In the genomic region with DNA sequence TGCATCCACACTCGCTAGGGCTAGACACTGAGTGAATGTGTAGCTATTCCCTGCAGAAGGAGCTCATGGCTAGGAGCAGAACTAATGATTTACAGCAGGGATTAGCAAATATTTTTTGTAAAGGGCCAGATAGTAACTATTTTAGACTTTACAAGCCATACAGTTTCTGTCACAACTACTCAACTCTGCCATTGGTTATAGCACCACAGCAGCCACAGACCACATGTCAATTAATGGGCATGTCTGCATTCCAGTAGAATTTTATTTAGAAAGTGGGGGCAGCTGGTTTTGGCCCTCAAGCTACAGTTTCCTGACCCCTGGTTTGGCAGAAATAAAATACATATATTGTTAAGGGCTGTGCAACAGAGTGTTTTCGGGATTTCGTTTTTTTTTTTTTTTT, we compare ENCODE assay signal across 18 cellular contexts.
DNase-seq lines count a peak whose midpoint lies in the region; FAIRE-seq and TF ChIP-seq lines count a peak whose summit lies in the region.
"Had no signal": no experiment of that assay in that cellular context is flagged by ENCODE, and none has a peak within 500 bp of the region (broad histone marks: within the 10 kb centered on the region; RNA-seq: fewer than 3 reads in every experiment).

No MANE protein-coding gene starts in this region.

- H3K9me3 Mint-ChIP-seq in activated naive CD4-positive, alpha-beta T cell treated with anti-CD3 and anti-CD28 coated beads, Interleukin-2, amount 10 ng/mL, durations not matched to agents 7 days and 5 days: no peaks in the 10 kb centered on the region

- no peaks in the 10 kb centered on the region for H3K4me1 Mint-ChIP-seq in activated naive CD4-positive, alpha-beta T cell treated with anti-CD3 and anti-CD28 coated beads, Interleukin-2, amount 10 ng/mL, durations not matched to agents 7 days and 5 days
- H3K4me1 Mint-ChIP-seq: CD4-positive, CD25-positive, alpha-beta regulatory T cell had no signal

- H3K36me3 Mint-ChIP-seq in activated naive CD4-positive, alpha-beta T cell treated with anti-CD3 and anti-CD28 coated beads, Interleukin-2, amount 10 ng/mL, durations not matched to agents 7 days and 5 days: no peaks in the 10 kb centered on the region
- H3K36me3 Mint-ChIP-seq: CD4-positive, CD25-positive, alpha-beta regulatory T cell had no signal

- no peak overlapping the region for H3K27ac Mint-ChIP-seq in activated naive CD4-positive, alpha-beta T cell treated with anti-CD3 and anti-CD28 coated beads, Interleukin-2, amount 10 ng/mL, durations not matched to agents 7 days and 5 days
- H3K27ac Mint-ChIP-seq: CD4-positive, CD25-positive, alpha-beta regulatory T cell had no signal

- FAIRE-seq in RCC 7860 (lab: Jason Lieb, UNC): peak; percentile 40
- FAIRE-seq: GM12892, H1, HepG2, HTR-8/SVneo had no signal

- TF ChIP-seq CTCF in AG10803 (conservative IDR thresholded peaks at IDR 0.05; ENCODE audit: low read length): no peak

- H3K4me3 ChIP-seq in AG10803 (ENCODE audit: low read length): no peak overlapping the region
- H3K4me3 ChIP-seq: A549; BLaER1 treated with 17β-estradiol and CSF1 and Interleukin-3, amounts not matched to agents 10 nM and 100 nM; HAP-1 had no signal

- DNase-seq in AG10803 (ENCODE audit: low read depth) (peak; percentile 71), GM03348 (ENCODE audit: low spot score) (peak; percentile 2), RCC 7860 (ENCODE audit: low spot score) (no peak), midbrain (lab: John Stamatoyannopoulos, UW) (no peak), NCI-H526 (lab: John Stamatoyannopoulos, UW) (no peak)
- no peak for DNase-seq in activated naive CD4-positive, alpha-beta T cell treated with anti-CD3 and anti-CD28 coated beads, Interleukin-2, amount 10 ng/mL, durations not matched to agents 7 days and 5 days
- no peak for DNase-seq in stimulated activated CD4-positive, alpha-beta T cell treated with anti-CD3 and anti-CD28 coated beads, Interleukin-15, amount 100 ng/mL, for 24 hours
- DNase-seq: AML-193; Calu3; CD4-positive, CD25-positive, alpha-beta regulatory T cell; DMS 273 treated with DMSO at 0.1 percent for 48 hours had no signal

- no peak overlapping the region for H3K4me3 Mint-ChIP-seq in activated naive CD4-positive, alpha-beta T cell treated with anti-CD3 and anti-CD28 coated beads, Interleukin-2, amount 10 ng/mL, durations not matched to agents 7 days and 5 days
- H3K4me3 Mint-ChIP-seq: CD4-positive, CD25-positive, alpha-beta regulatory T cell had no signal

- no peaks in the 10 kb centered on the region for H3K27me3 Mint-ChIP-seq in activated naive CD4-positive, alpha-beta T cell treated with anti-CD3 and anti-CD28 coated beads, Interleukin-2, amount 10 ng/mL, durations not matched to agents 7 days and 5 days
- H3K27me3 Mint-ChIP-seq: CD4-positive, CD25-positive, alpha-beta regulatory T cell had no signal

- CTCF ChIA-PET in activated naive CD4-positive, alpha-beta T cell treated with anti-CD3 and anti-CD28 coated beads, Interleukin-2, amount 10 ng/mL, durations not matched to agents 7 days and 5 days (lab: Charles Lee): no interaction called here

Comparison
In these comparisons a context has a peak if more than half of its experiments do, and no peak if none do; other contexts are left out.
1. DNase-seq: peak in AG10803 (single experiment) and GM03348 (single experiment); none in RCC 7860 (single experiment), midbrain (single experiment), activated naive CD4-positive, alpha-beta T cell treated with anti-CD3 and anti-CD28 coated beads, Interleukin-2, amount 10 ng/mL, durations not matched to agents 7 days and 5 days (single experiment), stimulated activated CD4-positive, alpha-beta T cell treated with anti-CD3 and anti-CD28 coated beads, Interleukin-15, amount 100 ng/mL, for 24 hours (single experiment) and NCI-H526 (0 of 2).